Comparison of ENCODE assay signal across 8 cellular contexts in the genomic region with DNA sequence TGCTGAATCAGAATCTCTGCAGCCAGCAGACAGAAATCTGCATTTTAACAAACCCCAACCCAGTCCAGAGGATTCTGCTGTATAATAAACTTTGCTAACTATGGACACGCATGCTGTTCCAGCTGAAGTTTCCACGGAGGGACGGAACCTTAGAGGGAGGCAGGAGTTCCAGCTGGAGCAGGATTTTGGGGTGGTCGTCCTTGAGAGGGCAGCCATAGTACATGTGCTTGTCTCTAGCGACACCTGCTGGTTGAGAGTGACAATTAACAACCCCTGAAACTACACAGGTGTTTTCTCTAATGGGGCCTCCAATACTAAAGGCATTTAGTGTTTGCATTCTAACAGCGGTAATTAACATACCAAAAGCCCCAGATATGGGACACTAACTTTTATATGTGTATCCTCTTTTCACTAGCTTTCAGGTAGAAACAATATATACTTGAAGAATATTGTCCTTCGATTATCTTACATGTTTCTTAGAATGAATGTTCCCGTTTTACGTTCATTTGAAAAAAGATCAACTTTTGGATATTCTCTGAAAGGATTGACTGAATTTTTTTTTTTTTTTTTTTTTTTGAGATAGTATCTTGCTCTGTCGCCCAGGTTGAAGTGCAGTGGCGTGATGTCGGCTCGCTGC. TPM values are rescaled to one million over a fixed set of nuclear protein-coding genes. Genes with fewer than 3 reads are reported as not detected.
A peak's percentile ranks its signal among the peaks of the same experiment; 100 is the strongest.
DNase-seq lines count a peak whose midpoint lies in the region; ATAC-seq lines count a peak whose summit lies in the region.

No MANE protein-coding gene starts in this region.

- H3K9me3 Mint-ChIP-seq in T-cell, result peaks cover 0 to 6% (median 2%) of the 10 kb centered on the region in 3 donors

- no peak overlapping the region for H3K27ac ChIP-seq in iPS-18a (ENCODE audit: low read length)

- POLR2A ChIA-PET in T-cell (lab: Charles Lee), result interaction anchor here in 1 of 2 donors (0.7 kb wide), 1 partner anchor 11 kb away, joined by 11 read pairs; no protein-coding TSS in a partner anchor

- no peak overlapping the region for H3K4me3 ChIP-seq in Jurkat, Clone E6-1 (ENCODE audit: low read length)
- H3K4me3 ChIP-seq in iPS-18a (ENCODE audit: low read length), result peak overlapping the region; percentile 14

- no peak overlapping the region for H3K27ac Mint-ChIP-seq in T-cell

- H3K4me1 ChIP-seq in iPS-18a (ENCODE audit: control insufficient read depth, low read depth, low read length), result peaks cover 17% of the 10 kb centered on the region

- H3K36me3 ChIP-seq in iPS-18a (ENCODE audit: control insufficient read depth, low read depth, low read length), result no peaks in the 10 kb centered on the region

- ATAC-seq in GM21619 (IDR thresholded peaks at IDR 0.05; ENCODE audit: unreplicated experiment) (peak; percentile 75), T-cell (replicated peaks in 1 of 4) (peak; percentile 73 to 84 (median 76))

- H3K9ac ChIP-seq in iPS-18a (ENCODE audit: low read length), result no peak overlapping the region

- H3K36me3 Mint-ChIP-seq in T-cell, result no peaks in the 10 kb centered on the region

- H3K27me3 ChIP-seq in iPS-18a (ENCODE audit: control insufficient read depth, insufficient read depth, low read length), result no peaks in the 10 kb centered on the region

- no peak overlapping the region for H3K4me3 Mint-ChIP-seq in T-cell

- H3K9me3 ChIP-seq in iPS-18a (ENCODE audit: control insufficient read depth, low read depth, low read length), result peaks cover 4% of the 10 kb centered on the region

- peaks cover 26 to 40% of the 10 kb centered on the region in 2 donors for H3K27me3 Mint-ChIP-seq in T-cell

- peaks cover 2 to 4% (median 2%) of the 10 kb centered on the region in 3 donors for H3K4me1 Mint-ChIP-seq in T-cell

- DNase-seq in ELR (ENCODE audit: low read depth), result peak; percentile 71
- peak; percentile 71 for DNase-seq in Jurkat, Clone E6-1 (ENCODE audit: low read depth, low spot score)
- DNase-seq in T-cell, result peak; percentile 5 to 60 (median 42)
- DNase-seq in amygdala (lab: John Stamatoyannopoulos, UW), result peak in 36 of 56 donors; percentile 5 to 77 (median 20)
- peak; percentile 58 for DNase-seq in stimulated activated CD4-positive, alpha-beta T cell treated with anti-CD3 and anti-CD28 coated beads, Interleukin-15, amount 100 ng/mL, for 24 hours
- no peak for DNase-seq in T1000 (lab: John Stamatoyannopoulos, UW)

- CTCF ChIA-PET in T-cell (lab: Charles Lee), result interaction anchor here (0.6 to 1.4 kb wide), 20 partner anchors 10 to 814 kb away, joined by 3 to 11 read pairs (median 4); a partner anchor contains a TSS

RNA-seq across cellular contexts. Expression of a gene that starts 32.4 kb away (rescaled TPM):
- polyA plus RNA-seq in Jurkat, Clone E6-1 (2012; ENCODE audit: insufficient read depth, insufficient read length), result 4.6 TPM
- 1 to 10 TPM in 4 of 5 donors, under 1 TPM in 1; 0.50 to 2.3 (median 1.4) TPM for total RNA-seq in T-cell
